In the genomic region with DNA sequence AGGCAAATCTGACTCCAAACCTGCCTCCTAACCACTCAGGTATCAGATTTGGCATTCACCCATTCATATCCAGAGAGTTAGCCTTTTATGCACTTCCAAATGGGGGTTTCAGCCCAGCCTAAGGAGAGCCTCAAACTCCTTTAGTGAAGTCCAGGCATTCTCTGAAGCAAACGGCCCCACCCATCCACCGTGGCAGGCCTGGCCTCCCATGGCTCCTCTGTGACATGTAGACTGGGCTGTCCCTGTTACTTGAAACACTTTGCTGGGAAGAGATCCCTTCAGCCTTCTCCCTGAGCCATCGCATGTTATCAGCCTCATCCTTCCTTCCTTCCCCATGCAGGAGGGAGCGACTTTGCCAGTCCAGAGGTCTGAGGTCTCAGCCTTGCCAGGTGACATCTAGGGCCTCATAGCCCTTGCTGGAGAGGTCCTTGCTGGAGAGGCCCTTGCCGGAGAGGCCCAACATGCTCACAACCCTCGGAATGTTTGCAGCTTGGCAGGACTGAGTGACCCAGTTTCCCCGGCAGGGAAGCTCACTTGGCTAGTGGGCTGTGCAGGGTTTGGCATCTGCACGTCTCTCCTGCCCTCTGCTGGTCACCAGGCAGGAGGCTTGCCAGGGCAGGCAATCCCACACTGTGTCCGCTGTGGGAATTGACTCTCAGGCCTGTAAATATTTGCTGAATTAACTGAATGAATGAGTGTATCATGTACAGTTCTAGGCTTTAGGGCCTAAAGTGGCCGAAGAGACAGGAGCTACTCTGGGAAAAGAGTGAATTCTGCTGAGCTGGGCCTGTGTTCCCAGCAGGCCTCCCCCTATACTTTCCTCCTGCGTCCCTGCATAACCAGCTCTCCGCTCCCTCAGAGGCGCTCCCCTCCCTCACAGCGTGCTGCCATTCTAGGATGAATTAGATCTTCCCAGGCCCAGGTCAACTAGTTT, we compare ENCODE assay signal across 8 cellular contexts. TPM values are rescaled to one million over a fixed set of nuclear protein-coding genes. Genes with fewer than 3 reads are reported as not detected.
DNase-seq lines count a peak whose midpoint lies in the region; ATAC-seq, FAIRE-seq and TF ChIP-seq lines count a peak whose summit lies in the region.

No MANE protein-coding gene starts in this region.

- no peak for TF ChIP-seq POLR2A in HepG2 (IDR thresholded peaks at IDR 0.05; ENCODE audit: insufficient read depth in 1 of 2, low read depth in 2 of 2, low read length in 2 of 2)

- BruUV-seq in HepG2 (replicated peaks; lab: Mats Ljungman, UMichigan) = no TSS peak

- peaks cover 0 to 5% of the 10 kb centered on the region in 2 experiments; a peak in 2 of 5 replicates for H3K27me3 ChIP-seq in HepG2 (ENCODE audit: control insufficient read depth in 1 of 2, insufficient read depth in 2 of 2, low read length in 2 of 2)

- H3K79me2 ChIP-seq in HepG2 (ENCODE audit: insufficient read depth, low read length) = no peaks in the 10 kb centered on the region

- TF ChIP-seq EP300 in HepG2 (IDR thresholded peaks at IDR 0.05; ENCODE audit: low read depth in 2 of 2, low read length in 2 of 2) (no peak), HepG2 (CRISPR knock-in tag; IDR thresholded peaks at IDR 0.05; ENCODE audit: borderline replicate concordance) (no peak)

- H4K20me1 ChIP-seq in HepG2 (ENCODE audit: insufficient read depth, low read length) = no peaks in the 10 kb centered on the region

- peak overlapping the region; percentile 31; the same call in 1 of the 2 replicates for H3K9ac ChIP-seq in HepG2 (ENCODE audit: insufficient read depth, low read depth, low read length)

- ATAC-seq in HepG2 = peak; percentile 99
- no peak for ATAC-seq in GM19467 (IDR thresholded peaks at IDR 0.05; ENCODE audit: unreplicated experiment)

- H2AFZ ChIP-seq in HepG2 (ENCODE audit: low read length) = peak overlapping the region; percentile 58

- POLR2A ChIA-PET in HEK293T (lab: Yijun Ruan, JAX) (interaction anchor here (1.3 to 1.7 kb wide), 3 partner anchors 26 to 104 kb away, joined by 6 to 12 read pairs (median 10); a partner anchor contains a TSS), HepG2 (lab: Yijun Ruan, JAX) (interaction anchor here (0.6 to 1.3 kb wide), 3 partner anchors 23 to 111 kb away, joined by 3 to 11 read pairs (median 3); a partner anchor contains a TSS)

- peak overlapping the region in 1 of 3 experiments; percentile 4; a peak in 1 of 6 replicates for H3K4me3 ChIP-seq in HepG2 (replicated peaks in 1 of 3; ENCODE audit: insufficient read depth in 1 of 3, low read depth in 2 of 3, low read length in 3 of 3)

- peak; percentile 71 for FAIRE-seq in HepG2 (lab: Jason Lieb, UNC)

- in situ Hi-C loops in HepG2 (cut with HindIII; ENCODE audit: extremely low pct_ligation_motif_present, low pct_unique_long_range_greater_than_20kb) = loop anchor here (5.0 to 10.0 kb wide), 2 partner anchors 105 to 142 kb away; a partner anchor contains a TSS

- no peak overlapping the region for H3K27ac ChIP-seq in HepG2 (ENCODE audit: extremely low read length, insufficient read depth, low read length)

- H3K4me2 ChIP-seq in HepG2 (ENCODE audit: low read depth, low read length) = peak overlapping the region; percentile 54

- DNase-seq in CD1c-positive myeloid dendritic cell (ENCODE audit: extremely low spot score) (peak; percentile 77), HEK293T (ENCODE audit: extremely low spot score) (peak; percentile 90), NCI-H446 treated with DMSO at 0.1 percent for 48 hours (lab: John Stamatoyannopoulos, UW) (peak; percentile 6), dedifferentiated amniotic fluid mesenchymal stem cell (ENCODE audit: extremely low spot score) (peak; percentile 82), HepG2 (ENCODE audit: low spot score) (peak; percentile 59)
- peak; percentile 45 to 67 for DNase-seq in activated CD4-positive, alpha-beta T cell treated with anti-CD3 and anti-CD28 coated beads, Interleukin-2, amount 50 U/mL, for 24 hours (ENCODE audit: low read depth in 1 of 2, low spot score in 1 of 2)
- peak; percentile 28 to 54 (median 50) for DNase-seq in stimulated activated CD4-positive, alpha-beta T cell treated with anti-CD3 and anti-CD28 coated beads, TNF-alpha, amount 100 ng/mL, for 1 hour (ENCODE audit: low read depth in 3 of 3, low spot score in 1 of 3)

- no peaks in the 10 kb centered on the region for H3K36me3 ChIP-seq in HepG2 (replicated peaks in 1 of 2; ENCODE audit: control insufficient read depth in 1 of 2, insufficient read depth in 2 of 2, low read length in 2 of 2)

- H3K4me1 ChIP-seq in HepG2 (ENCODE audit: insufficient read depth, low read length) = peaks cover 8% of the 10 kb centered on the region; the same call in 1 of the 2 replicates

- TF ChIP-seq CTCF in HepG2 (CRISPR knock-in tag; IDR thresholded peaks at IDR 0.05) = peak; percentile 97

- WGBS in HepG2 (ENCODE audit: low lambda C conversion rate) = 44% methylated on average over 13 of the region's 14 CpGs

- TF ChIP-seq RAD21 in HepG2 (CRISPR knock-in tag; IDR thresholded peaks at IDR 0.05) = peak; percentile 94

- intact Hi-C loops in HepG2 (cut with micrococcal nuclease; ENCODE audit: unreplicated experiment) = loop anchor here (1.0 kb wide), 2 partner anchors 105 to 109 kb away; no protein-coding TSS in a partner anchor

- CTCF ChIA-PET in HEK293T (lab: Yijun Ruan, JAX) = interaction anchor here (0.6 to 15.2 kb wide), 18 partner anchors 8 to 183 kb away, joined by 4 to 382 read pairs (median 6); a partner anchor contains a TSS
- CTCF ChIA-PET in HepG2 (lab: Yijun Ruan, JAX; ENCODE audit: low intra/inter-chr PET ratio, low total read pairs) = interaction anchor here (0.9 to 4.1 kb wide), 4 partner anchors 104 to 148 kb away, joined by 3 to 57 read pairs (median 20); a partner anchor contains a TSS

- H3K9me3 ChIP-seq in HepG2 (ENCODE audit: low read length) = no peaks in the 10 kb centered on the region

TF ChIP-seq in HEK293T, 16 proteins besides CTCF, POLR2A, EP300 and RAD21 (continues in another document):
- no peak for TF ChIP-seq CTBP1 (IDR thresholded peaks at IDR 0.05; ENCODE audit: borderline replicate concordance)
- no peak for TF ChIP-seq ARNT (IDR thresholded peaks at IDR 0.05)
- no peak for TF ChIP-seq BHLHE40 (IDR thresholded peaks at IDR 0.05; ENCODE audit: borderline replicate concordance)
- TF ChIP-seq TARDBP (IDR thresholded peaks at IDR 0.05) = no peak
- TF ChIP-seq FOXM1 (IDR thresholded peaks at IDR 0.05; ENCODE audit: borderline replicate concordance) = no peak
- no peak for TF ChIP-seq FOXK2 (IDR thresholded peaks at IDR 0.05)
- TF ChIP-seq ZNF384 (IDR thresholded peaks at IDR 0.05) = no peak
- no peak for TF ChIP-seq SUZ12 (IDR thresholded peaks at IDR 0.05)
- TF ChIP-seq NFRKB (IDR thresholded peaks at IDR 0.05) = no peak
- no peak for TF ChIP-seq FOXA1 (IDR thresholded peaks at IDR 0.05)
- no peak for TF ChIP-seq L3MBTL2 (conservative IDR thresholded peaks at IDR 0.05)

TF ChIP-seq in HepG2, 621 proteins besides CTCF, POLR2A, EP300 and RAD21 (continues in another document):
- no peak for TF ChIP-seq MIXL1 (CRISPR knock-in tag; IDR thresholded peaks at IDR 0.05)
- peak; percentile 98 for TF ChIP-seq STAG1 (CRISPR knock-in tag; IDR thresholded peaks at IDR 0.05)
- no peak for TF ChIP-seq ZNF124 (CRISPR knock-in tag; IDR thresholded peaks at IDR 0.05)

RNA-seq across cellular contexts. Expression of a gene that starts 26.7 kb away (rescaled TPM):
- 35.2 and 36.4 TPM in 2 replicates for total RNA-seq in HepG2 (2016; rRNA removed; fragmentation: Illumina TruSeq; extraction: Trizol)
- 2.1 and 2.5 TPM in 2 replicates for total RNA-seq in HepG2 (2016; cell fraction: cytosol; rRNA removed; fragmentation: Illumina TruSeq; extraction: Trizol; ENCODE audit: low read depth)
- 31.0 and 35.2 TPM in 2 replicates for total RNA-seq in HepG2 (2016; cell fraction: insoluble cytoplasmic fraction; rRNA removed; fragmentation: Illumina TruSeq; extraction: Trizol)
- 7.5 and 9.4 TPM in 2 replicates for total RNA-seq in HepG2 (2016; cell fraction: membrane; rRNA removed; fragmentation: Illumina TruSeq; extraction: Trizol)
- 64.6 and 75.1 TPM in 2 replicates for total RNA-seq in HepG2 (2016; cell fraction: nucleus; rRNA removed; fragmentation: Illumina TruSeq; extraction: Trizol)
- polyA plus RNA-seq in HepG2 (2011; rRNA removed) = 12.1 and 13.5 TPM in 2 replicates
- 8.3 and 10.1 TPM in 2 replicates for polyA plus RNA-seq in HepG2 (2011; cell fraction: cytosol; rRNA removed)
- 23.5 and 29.1 TPM in 2 replicates for polyA plus RNA-seq in HepG2 (2011; cell fraction: nucleus; rRNA removed)
- polyA plus RNA-seq in HepG2 (2012) = 4.6 and 5.4 TPM in 2 replicates
- polyA plus RNA-seq in HepG2 (2016; cell fraction: cytosol; fragmentation: Illumina TruSeq; extraction: Trizol; ENCODE audit: low read depth) = 0.16 and 0.34 TPM in 2 replicates
- polyA plus RNA-seq in HepG2 (2016; cell fraction: insoluble cytoplasmic fraction; fragmentation: Illumina TruSeq; extraction: Trizol; ENCODE audit: low read depth) = 9.6 TPM in 2 replicates
- polyA plus RNA-seq in HepG2 (2016; cell fraction: membrane; fragmentation: Illumina TruSeq; extraction: Trizol; ENCODE audit: low read depth) = 1.00 and 1.3 TPM in 2 replicates
- 12.8 and 15.7 TPM in 2 replicates for polyA plus RNA-seq in HepG2 (2016; cell fraction: nucleus; fragmentation: Illumina TruSeq; extraction: Trizol; ENCODE audit: insufficient read depth, low read depth)
- polyA minus RNA-seq in HepG2 (2011; rRNA and poly(A)+ RNA removed; ENCODE audit: low replicate concordance) = 97.0 and 222 TPM in 2 replicates
- 20.9 and 22.2 TPM in 2 replicates for polyA minus RNA-seq in HepG2 (2011; cell fraction: cytosol; rRNA and poly(A)+ RNA removed)
- 154 and 171 TPM in 2 replicates for polyA minus RNA-seq in HepG2 (2011; cell fraction: nucleus; rRNA and poly(A)+ RNA removed)

Comparison
In these comparisons a context has a peak if more than half of its experiments do, and no peak if none do; other contexts are left out.
1. DNase-seq: peak in every context shown above with its lines; median percentile 90 in HEK293T; 82 in dedifferentiated amniotic fluid mesenchymal stem cell; 77 in CD1c-positive myeloid dendritic cell; 59 in HepG2; 56 in activated CD4-positive, alpha-beta T cell treated with anti-CD3 and anti-CD28 coated beads, Interleukin-2, amount 50 U/mL, for 24 hours; 50 in stimulated activated CD4-positive, alpha-beta T cell treated with anti-CD3 and anti-CD28 coated beads, TNF-alpha, amount 100 ng/mL, for 1 hour; 6 in NCI-H446 treated with DMSO at 0.1 percent for 48 hours.